Comparison of ENCODE assay signal across 10 cellular contexts in genomic region chr5:132469380-132470372, GRCh38. TPM values are rescaled to one million over a fixed set of nuclear protein-coding genes. Genes with fewer than 3 reads are reported as not detected.
DNase-seq lines count a peak whose midpoint lies in the region; ATAC-seq and TF ChIP-seq lines count a peak whose summit lies in the region.
"Had no signal": no experiment of that assay in that cellular context is flagged by ENCODE, and none has a peak within 500 bp of the region (broad histone marks: within the 10 kb centered on the region; RNA-seq: fewer than 3 reads in every experiment).

No MANE protein-coding gene starts in this region.

- H3K4me3 ChIP-seq in CD4-positive, CD25-positive, alpha-beta regulatory T cell (ENCODE audit: low read depth, low read length), result no peak overlapping the region

- H3K9me3 ChIP-seq in CD4-positive, CD25-positive, alpha-beta regulatory T cell (ENCODE audit: control insufficient read depth in 2 of 2, low read length in 2 of 2), result no peaks in the 10 kb centered on the region

- H3K4me1 ChIP-seq in CD4-positive, CD25-positive, alpha-beta regulatory T cell (ENCODE audit: control insufficient read depth, insufficient read depth, low read length, poor library complexity, severe bottlenecking), result peaks cover 97% of the 10 kb centered on the region

- H3K4me1 Mint-ChIP-seq in CD4-positive, CD25-positive, alpha-beta regulatory T cell, result peaks cover 30 to 98% (median 70%) of the 10 kb centered on the region in 4 donors
- H3K4me1 Mint-ChIP-seq in activated T-helper 17 cell treated with anti-CD3 and anti-CD28 coated beads, Interleukin-2, amount 50 U/mL, for 72 hours, result peaks cover 62% of the 10 kb centered on the region
- H3K4me1 Mint-ChIP-seq in naive thymus-derived CD8-positive, alpha-beta T cell, result peaks cover 44 to 99% (median 93%) of the 10 kb centered on the region in 4 donors

- no peak overlapping the region for H3K27ac ChIP-seq in CD4-positive, CD25-positive, alpha-beta regulatory T cell (ENCODE audit: insufficient read depth, low read length, poor library complexity, severe bottlenecking)

- peak overlapping the region in 3 of 4 donors; percentile 34 to 79 (median 76) for H3K4me3 Mint-ChIP-seq in CD4-positive, CD25-positive, alpha-beta regulatory T cell
- no peak overlapping the region for H3K4me3 Mint-ChIP-seq in activated T-helper 17 cell treated with anti-CD3 and anti-CD28 coated beads, Interleukin-2, amount 50 U/mL, for 72 hours
- peak overlapping the region in 5 of 10 donors; percentile 7 to 64 (median 40) for H3K4me3 Mint-ChIP-seq in naive thymus-derived CD8-positive, alpha-beta T cell

- no peaks in the 10 kb centered on the region for H3K27me3 ChIP-seq in CD4-positive, CD25-positive, alpha-beta regulatory T cell (ENCODE audit: control insufficient read depth, insufficient read depth, low read length)

- DNase-seq in CD4-positive, CD25-positive, alpha-beta regulatory T cell, result no peak
- no peak for DNase-seq in GM13977 (ENCODE audit: low spot score)
- no peak for DNase-seq in naive thymus-derived CD8-positive, alpha-beta T cell
- DNase-seq in NCI-H748 (lab: John Stamatoyannopoulos, UW; ENCODE audit: unreplicated experiment), result no peak
- DNase-seq: effector CD8-positive, alpha-beta T cell; Right ventricle myocardium superior had no signal

- peak; percentile 5 for TF ChIP-seq CTCF in GM13977 (IDR thresholded peaks at IDR 0.05; ENCODE audit: extremely low read depth, insufficient read depth, missing control alignments)

- H3K27me3 Mint-ChIP-seq in CD4-positive, CD25-positive, alpha-beta regulatory T cell, result peaks cover 5% of the 10 kb centered on the region
- no peaks in the 10 kb centered on the region for H3K27me3 Mint-ChIP-seq in activated T-helper 17 cell treated with anti-CD3 and anti-CD28 coated beads, Interleukin-2, amount 50 U/mL, for 72 hours
- no peaks in the 10 kb centered on the region for H3K27me3 Mint-ChIP-seq in naive thymus-derived CD8-positive, alpha-beta T cell

- H3K27ac Mint-ChIP-seq in CD4-positive, CD25-positive, alpha-beta regulatory T cell, result peak overlapping the region; percentile 45 to 96 (median 96)
- H3K27ac Mint-ChIP-seq in activated T-helper 17 cell treated with anti-CD3 and anti-CD28 coated beads, Interleukin-2, amount 50 U/mL, for 72 hours, result peak overlapping the region; percentile 91
- H3K27ac Mint-ChIP-seq in naive thymus-derived CD8-positive, alpha-beta T cell, result peak overlapping the region; percentile 74 to 97 (median 93)

- peaks cover 0 to 4% (median 0%) of the 10 kb centered on the region in 7 donors for H3K9me3 Mint-ChIP-seq in CD4-positive, CD25-positive, alpha-beta regulatory T cell
- no peaks in the 10 kb centered on the region for H3K9me3 Mint-ChIP-seq in activated T-helper 17 cell treated with anti-CD3 and anti-CD28 coated beads, Interleukin-2, amount 50 U/mL, for 72 hours
- H3K9me3 Mint-ChIP-seq in naive thymus-derived CD8-positive, alpha-beta T cell, result no peaks in the 10 kb centered on the region

- POLR2A ChIA-PET in naive thymus-derived CD8-positive, alpha-beta T cell (lab: Charles Lee), result interaction anchor here (1.1 to 23.2 kb wide), 5 partner anchors 13 to 59 kb away, joined by 3 to 648 read pairs (median 274); partner anchors contain the start of gene IRF1

- H3K36me3 ChIP-seq in CD4-positive, CD25-positive, alpha-beta regulatory T cell (ENCODE audit: control insufficient read depth, insufficient read depth, low read length), result no peaks in the 10 kb centered on the region

- peaks cover 4% of the 10 kb centered on the region for H3K36me3 Mint-ChIP-seq in CD4-positive, CD25-positive, alpha-beta regulatory T cell
- H3K36me3 Mint-ChIP-seq in activated T-helper 17 cell treated with anti-CD3 and anti-CD28 coated beads, Interleukin-2, amount 50 U/mL, for 72 hours (ENCODE audit: low read depth), result no peaks in the 10 kb centered on the region
- H3K36me3 Mint-ChIP-seq in naive thymus-derived CD8-positive, alpha-beta T cell, result no peaks in the 10 kb centered on the region

- no peak for ATAC-seq in CD4-positive, CD25-positive, alpha-beta regulatory T cell (ENCODE audit: low read depth in 2 of 2)
- ATAC-seq in activated T-helper 17 cell treated with anti-CD3 and anti-CD28 coated beads, Interleukin-2, amount 50 U/mL, for 72 hours (replicated peaks), result no peak
- ATAC-seq in naive thymus-derived CD8-positive, alpha-beta T cell, result no peak
- ATAC-seq in GM21723 (IDR thresholded peaks at IDR 0.05; ENCODE audit: unreplicated experiment) (no peak), GM21825 (IDR thresholded peaks at IDR 0.05; ENCODE audit: unreplicated experiment) (no peak), HG02852 (IDR thresholded peaks at IDR 0.05; ENCODE audit: unreplicated experiment) (no peak)

- in situ Hi-C loops in GM13977 (cut with MboI; ENCODE audit: low pct_unique_long_range_greater_than_20kb, low sequenced_read_pairs, unreplicated experiment), result loop anchor here (10.0 kb wide), 1 partner anchor 45 kb away; no protein-coding TSS in a partner anchor

RNA-seq across cellular contexts. Expression of gene IRF1, which starts 20.9 kb away (rescaled TPM):
- 924 TPM for total RNA-seq in CD4-positive, CD25-positive, alpha-beta regulatory T cell
- polyA plus RNA-seq in CD4-positive, CD25-positive, alpha-beta regulatory T cell, result 100 to 1,000 TPM; 160 to 202 (median 190) TPM
- 100 to 1,000 TPM; 125 to 174 TPM for total RNA-seq in activated T-helper 17 cell treated with anti-CD3 and anti-CD28 coated beads, Interleukin-2, amount 50 U/mL, for 72 hours
- total RNA-seq in naive thymus-derived CD8-positive, alpha-beta T cell, result 100 to 1,000 TPM; 116 to 127 TPM
- polyA plus RNA-seq in naive thymus-derived CD8-positive, alpha-beta T cell, result 100 to 1,000 TPM; 108 to 218 (median 141) TPM
